ENCODE assay signal across 1 cellular context in genomic region chr22:41940853-41941765, GRCh38.
TF ChIP-seq lines count a peak whose summit lies in the region.

No MANE protein-coding gene starts in this region.

TF ChIP-seq in HepG2, 621 proteins besides CTCF, POLR2A, EP300 and RAD21 (continued from another document):
- TF ChIP-seq, protein P1, sequence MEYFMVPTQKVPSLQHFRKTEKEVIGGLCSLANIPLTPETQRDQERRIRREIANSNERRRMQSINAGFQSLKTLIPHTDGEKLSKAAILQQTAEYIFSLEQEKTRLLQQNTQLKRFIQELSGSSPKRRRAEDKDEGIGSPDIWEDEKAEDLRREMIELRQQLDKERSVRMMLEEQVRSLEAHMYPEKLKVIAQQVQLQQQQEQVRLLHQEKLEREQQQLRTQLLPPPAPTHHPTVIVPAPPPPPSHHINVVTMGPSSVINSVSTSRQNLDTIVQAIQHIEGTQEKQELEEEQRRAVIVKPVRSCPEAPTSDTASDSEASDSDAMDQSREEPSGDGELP (IDR thresholded peaks at IDR 0.05; ENCODE audit: borderline replicate concordance, low read depth), result no peak; the same call in 1 of the 2 replicates
- peak; percentile 31; the same call in 1 of the 2 replicates for TF ChIP-seq SP4 (CRISPR knock-in tag; IDR thresholded peaks at IDR 0.05)
TF ChIP-seq in HepG2: peak in this region for 53.
